Comparison of ENCODE assay signal across 1 cellular context in genomic region chr2:112540906-112541305, GRCh38.
TF ChIP-seq lines count a peak whose summit lies in the region.

No MANE protein-coding gene starts in this region.

TF ChIP-seq in H1, 55 proteins besides CTCF, POLR2A, EP300 and RAD21:
- TF ChIP-seq SIRT6 (IDR thresholded peaks at IDR 0.05; ENCODE audit: low read length): no peak
